19 cellular contexts compared by ENCODE assay signal in the genomic region with DNA sequence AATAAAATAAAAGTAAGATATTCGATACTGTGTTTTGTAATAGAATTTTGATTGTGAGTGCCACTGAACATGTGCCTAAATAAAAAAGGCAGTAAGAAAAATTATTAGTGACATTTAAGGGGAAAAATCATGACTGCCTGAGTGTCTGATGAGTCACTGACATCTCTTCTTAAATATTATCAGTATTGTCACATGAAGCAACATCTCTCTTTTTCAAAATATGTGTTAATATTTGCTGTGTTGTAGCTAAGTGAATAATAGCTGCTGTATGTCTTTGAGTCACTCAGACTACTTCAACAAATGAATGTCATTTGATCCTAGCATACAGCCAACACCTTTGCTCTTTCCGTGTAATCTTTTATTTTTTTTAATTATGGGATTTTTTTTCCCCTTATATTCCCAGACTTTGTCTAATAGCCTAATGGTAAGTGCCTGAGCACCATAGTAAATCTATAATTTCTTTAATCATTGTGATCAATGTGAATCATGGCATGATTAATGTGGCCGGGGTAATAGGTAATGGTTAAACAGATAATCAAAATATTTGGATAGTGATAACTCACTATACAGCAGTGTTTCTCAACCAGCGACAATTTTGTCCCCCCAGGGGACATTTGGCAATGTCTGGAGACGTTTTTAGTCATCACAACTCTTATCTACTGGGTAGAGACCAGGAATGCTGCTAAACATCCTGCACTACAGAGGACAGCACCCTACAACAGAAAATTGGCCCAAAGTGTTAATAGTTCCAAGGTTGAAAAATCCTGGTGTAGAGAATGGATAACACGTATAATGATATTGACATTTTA. TPM values are rescaled to one million over a fixed set of nuclear protein-coding genes. Genes with fewer than 3 reads are reported as not detected.
"Had no signal": no experiment of that assay in that cellular context is flagged by ENCODE, and none has a peak within 500 bp of the region (broad histone marks: within the 10 kb centered on the region; RNA-seq: fewer than 3 reads in every experiment).

No MANE protein-coding gene starts in this region.

- H3K27ac ChIP-seq: dorsolateral prefrontal cortex, gastroesophageal sphincter, heart right ventricle, lower lobe of right lung, tibial nerve had no signal

- H3K4me1 ChIP-seq: gastroesophageal sphincter, heart right ventricle, lower lobe of right lung had no signal

- ATAC-seq: activated CD8-positive, alpha-beta T cell treated with anti-CD3 and anti-CD28 coated beads, Interleukin-2, amount 10 ng/mL, durations not matched to agents 7 days and 5 days; gastroesophageal sphincter; heart right ventricle; left colon; lower lobe of right lung; stimulated activated naive B cell treated with anti-CD40 and anti-IgM and Interleukin-4, amounts not matched to agents 10 μg/mL and 1 μg/mL and 100 μg/mL, for 72 hours had no signal

- H3K4me3 ChIP-seq: dorsolateral prefrontal cortex, gastroesophageal sphincter, heart right ventricle, lower lobe of right lung, tibial nerve had no signal

- DNase-seq: activated CD4-positive, alpha-beta T cell treated with anti-CD3 and anti-CD28 coated beads, Interleukin-2, amount 10 ng/mL, durations not matched to agents 24 days and 14 days; activated CD4-positive, CD25-positive, alpha-beta regulatory T cell; activated CD8-positive, alpha-beta memory T cell treated with anti-CD3 and anti-CD28 coated beads, Interleukin-2, amount 50 U/mL, for 4 hours; activated CD8-positive, alpha-beta T cell treated with anti-CD3 and anti-CD28 coated beads, Interleukin-2, amount 10 ng/mL, durations not matched to agents 7 days and 5 days; activated gamma-delta T cell; activated T-cell treated with anti-CD3 and anti-CD28 coated beads, Interleukin-2, amount 50 U/mL, for 48 hours; amniotic stem cell; heart right ventricle; left colon; lower lobe of right lung; nucleus accumbens; stimulated activated CD4-positive, alpha-beta T cell treated with anti-CD3 and anti-CD28 coated beads, Interleukin-4, amount 100 ng/mL, for 1 hour; stimulated activated naive B cell treated with anti-CD40 and anti-IgM and Interleukin-4, amounts not matched to agents 10 μg/mL and 1 μg/mL and 100 μg/mL, for 72 hours had no signal

- H3K9me3 ChIP-seq: gastroesophageal sphincter, heart right ventricle, lower lobe of right lung, tibial nerve had no signal

RNA-seq across cellular contexts. Expression of gene OTX2, which starts 11.7 kb away (rescaled TPM):
- total RNA-seq: activated CD4-positive, alpha-beta T cell treated with anti-CD3 and anti-CD28 coated beads, Interleukin-2, amount 10 ng/mL, durations not matched to agents 24 days and 14 days; activated CD8-positive, alpha-beta T cell treated with anti-CD3 and anti-CD28 coated beads, Interleukin-2, amount 10 ng/mL, durations not matched to agents 7 days and 5 days; cardiac septum; gastroesophageal sphincter; heart right ventricle; left colon; lower lobe of right lung; posterior vena cava; tibial nerve had no signal
- polyA plus RNA-seq: esophagus, heart right ventricle had no signal
